Comparison of ENCODE assay signal across 16 cellular contexts in genomic region chr7:28804990-28805389, GRCh38.
DNase-seq lines count a peak whose midpoint lies in the region; ATAC-seq, FAIRE-seq and TF ChIP-seq lines count a peak whose summit lies in the region.
"Had no signal": no experiment of that assay in that cellular context is flagged by ENCODE, and none has a peak within 500 bp of the region (broad histone marks: within the 10 kb centered on the region; RNA-seq: fewer than 3 reads in every experiment).

No MANE protein-coding gene starts in this region.

- BruUV-seq in Panc1 (replicated peaks; lab: Mats Ljungman, UMichigan): no TSS peak

- POLR2A ChIA-PET in Panc1 (lab: Charles Lee): no interaction called here

- H3K4me1 ChIP-seq in heart right ventricle (peaks cover 0 to 5% (median 0%) of the 10 kb centered on the region in 9 donors), left ventricle myocardium inferior (no peaks in the 10 kb centered on the region), Panc1 (ENCODE audit: control insufficient read depth, insufficient read depth, low read length) (no peaks in the 10 kb centered on the region), fibroblast of lung (ENCODE audit: control insufficient read depth, extremely low read depth, insufficient read depth, low read length) (no peaks in the 10 kb centered on the region)
- H3K4me1 ChIP-seq: upper lobe of left lung had no signal

- TF ChIP-seq CTCF in heart right ventricle (IDR thresholded peaks at IDR 0.05): no peak
- TF ChIP-seq CTCF in left ventricle myocardium inferior (IDR thresholded peaks at IDR 0.05; ENCODE audit: borderline replicate concordance): no peak
- no peak for TF ChIP-seq CTCF in Panc1 (IDR thresholded peaks at IDR 0.05)
- no peak for TF ChIP-seq CTCF in fibroblast of lung (conservative IDR thresholded peaks at IDR 0.05 in 1 of 2, IDR thresholded peaks at IDR 0.05 in 1 of 2; ENCODE audit: low read depth in 1 of 2, low read length in 2 of 2)

- no peak overlapping the region for H3K9ac ChIP-seq in fibroblast of lung (ENCODE audit: insufficient read depth, low read length)

- ATAC-seq in heart right ventricle: peak in 7 of 8 donors; percentile 16 to 65 (median 33)
- ATAC-seq in Panc1: 0 out of 2 replicates have a peak, but pooled peaks have one; percentile 56
- ATAC-seq in HG03025 (IDR thresholded peaks at IDR 0.05; ENCODE audit: low FRiP score, unreplicated experiment): no peak

- intact Hi-C loops in heart right ventricle (cut with DNase I) (no loop called here), left ventricle myocardium inferior (cut with micrococcal nuclease) (no loop called here), Panc1 (cut with micrococcal nuclease; ENCODE audit: unreplicated experiment) (no loop called here)

- in situ Hi-C loops in Panc1 (cut with HindIII; ENCODE audit: low pct_unique_long_range_greater_than_20kb, low sequenced_read_pairs): no loop called here

- no peaks in the 10 kb centered on the region for H3K27me3 ChIP-seq in heart right ventricle
- H3K27me3 ChIP-seq in left ventricle myocardium inferior (ENCODE audit: low read depth): no peaks in the 10 kb centered on the region
- no peaks in the 10 kb centered on the region for H3K27me3 ChIP-seq in Panc1 (ENCODE audit: control insufficient read depth, insufficient read depth, low read length)
- no peaks in the 10 kb centered on the region for H3K27me3 ChIP-seq in fibroblast of lung (ENCODE audit: control insufficient read depth, insufficient read depth, low read length)
- H3K27me3 ChIP-seq: upper lobe of left lung had no signal

- DNase-seq in heart right ventricle (no peak), left ventricle myocardium inferior (no peak), Panc1 (ENCODE audit: low read depth, low spot score) (no peak), fibroblast of lung (ENCODE audit: low read depth in 2 of 2) (peak; percentile 42 to 95), urothelium cell line (ENCODE audit: low spot score) (peak; percentile 74), NCI-H2171 (lab: John Stamatoyannopoulos, UW) (no peak)
- no peak for DNase-seq in activated CD4-positive, alpha-beta T cell treated with anti-CD3 and anti-CD28 coated beads for 4 hours
- DNase-seq: activated CD4-positive, alpha-beta memory T cell treated with anti-CD3 and anti-CD28 coated beads, Interleukin-2, amount 10 ng/mL, durations not matched to agents 7 days and 5 days; activated effector memory CD4-positive, alpha-beta T cell treated with anti-CD3 and anti-CD28 coated beads, Interleukin-2, amount 50 U/mL, for 16 hours; AML-193; DMS79 treated with DMSO at 0.1 percent for 48 hours; erythroblast; stimulated activated CD4-positive, alpha-beta T cell treated with anti-CD3 and anti-CD28 coated beads, Interleukin-1b, Interleukin-23, amount 100 ng/mL, for 48 hours; upper lobe of left lung had no signal

- CTCF ChIA-PET in Panc1 (lab: Charles Lee): no interaction called here

- no peak overlapping the region for H2AFZ ChIP-seq in fibroblast of lung (ENCODE audit: low read length)

- H3K4me2 ChIP-seq in fibroblast of lung (ENCODE audit: extremely low read depth, insufficient read depth, low read length): no peak overlapping the region

- no peaks in the 10 kb centered on the region for H3K9me3 ChIP-seq in heart right ventricle
- H3K9me3 ChIP-seq in left ventricle myocardium inferior (replicated peaks): no peaks in the 10 kb centered on the region
- H3K9me3 ChIP-seq in Panc1 (ENCODE audit: control insufficient read depth, insufficient read depth, low read depth, low read length): no peaks in the 10 kb centered on the region
- H3K9me3 ChIP-seq in fibroblast of lung (ENCODE audit: control insufficient read depth, insufficient read depth, low read depth, low read length): no peaks in the 10 kb centered on the region
- H3K9me3 ChIP-seq: upper lobe of left lung had no signal

- H3K79me2 ChIP-seq in fibroblast of lung (ENCODE audit: control insufficient read depth, insufficient read depth, low read length): no peaks in the 10 kb centered on the region

- FAIRE-seq in urothelium cell line (lab: Jason Lieb, UNC): peak; percentile 76
- FAIRE-seq: H1 had no signal

- WGBS in heart right ventricle, 2 donors: 88 to 89% methylated on average over 4 of the region's 4 CpGs

- no peak overlapping the region for H3K27ac ChIP-seq in heart right ventricle
- no peak overlapping the region for H3K27ac ChIP-seq in left ventricle myocardium inferior (replicated peaks)
- no peak overlapping the region for H3K27ac ChIP-seq in Panc1 (ENCODE audit: low read length)
- H3K27ac ChIP-seq in fibroblast of lung (ENCODE audit: insufficient read depth, low read length): no peak overlapping the region
- H3K27ac ChIP-seq: upper lobe of left lung had no signal

- peaks cover 0 to 52% (median 14%) of the 10 kb centered on the region in 9 donors for H3K36me3 ChIP-seq in heart right ventricle
- peaks cover 23% of the 10 kb centered on the region for H3K36me3 ChIP-seq in left ventricle myocardium inferior
- H3K36me3 ChIP-seq in Panc1 (ENCODE audit: control insufficient read depth, insufficient read depth, low read length): no peaks in the 10 kb centered on the region; the same call in 1 of the 2 replicates
- no peaks in the 10 kb centered on the region for H3K36me3 ChIP-seq in fibroblast of lung (ENCODE audit: control insufficient read depth, insufficient read depth, low read length)

- H3K4me3 ChIP-seq in heart right ventricle: no peak overlapping the region
- no peak overlapping the region for H3K4me3 ChIP-seq in left ventricle myocardium inferior
- H3K4me3 ChIP-seq in Panc1 (ENCODE audit: low read depth in 2 of 2, low read length in 2 of 2): no peak overlapping the region
- no peak overlapping the region for H3K4me3 ChIP-seq in fibroblast of lung (replicated peaks in 1 of 4; ENCODE audit: control extremely low read depth in 1 of 4, insufficient read depth in 1 of 4, low read depth in 3 of 4, low read length in 4 of 4)
- H3K4me3 ChIP-seq: upper lobe of left lung had no signal

- no peaks in the 10 kb centered on the region for H4K20me1 ChIP-seq in fibroblast of lung (ENCODE audit: control insufficient read depth, extremely low read depth, insufficient read depth, low read length)

Comparison
In these comparisons a context has a peak if more than half of its experiments do, and no peak if none do; other contexts are left out.
1. DNase-seq: peak in fibroblast of lung (2 of 2) and urothelium cell line (single experiment); none in heart right ventricle (0 of 2), left ventricle myocardium inferior (single experiment), Panc1 (single experiment), NCI-H2171 (single experiment) and activated CD4-positive, alpha-beta T cell treated with anti-CD3 and anti-CD28 coated beads for 4 hours (0 of 2).